7 cellular contexts compared by ENCODE assay signal in the genomic region with DNA sequence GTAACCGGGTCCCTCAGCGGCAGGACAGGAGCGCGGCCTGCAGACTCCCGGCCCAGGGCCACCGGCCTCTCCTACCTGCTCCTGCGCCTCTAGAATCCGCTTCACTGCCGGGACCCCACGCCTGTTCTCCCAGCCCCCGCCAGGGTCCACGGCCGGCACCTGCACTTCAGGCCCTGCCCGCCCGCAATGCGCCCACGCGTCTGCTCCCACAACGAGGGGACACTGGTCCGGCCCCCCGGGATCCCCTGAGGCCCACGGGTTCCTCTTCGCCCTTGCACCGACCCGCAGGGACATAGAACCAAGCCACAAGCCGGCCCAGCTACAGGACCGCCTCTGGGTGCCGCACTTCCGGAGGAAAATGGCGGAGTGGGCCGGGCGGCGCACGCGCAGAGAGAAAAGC.
DNase-seq lines count a peak whose midpoint lies in the region; ATAC-seq, FAIRE-seq and TF ChIP-seq lines count a peak whose summit lies in the region.
"Not testable (repeated sequence)": the region's sequence is repeated elsewhere in the genome, so short reads cannot be mapped to it uniquely, and the experiment has no call there.

No MANE protein-coding gene starts in this region.

- not testable (repeated sequence) for H3K18ac ChIP-seq in IMR-90 (ENCODE audit: low read depth, low read length)

- not testable (repeated sequence) for H4K91ac ChIP-seq in IMR-90 (ENCODE audit: insufficient read depth, low read depth, low read length)

- H2AK9ac ChIP-seq in IMR-90 (replicated peaks; ENCODE audit: low read depth, low read length, poor library complexity): not testable (repeated sequence)

- H4K8ac ChIP-seq in IMR-90 (ENCODE audit: low read depth in 2 of 2, low read length in 2 of 2): not testable (repeated sequence)

- H3K4me1 ChIP-seq in IMR-90 (ENCODE audit: control insufficient read depth, insufficient read depth, low read length); K562 (replicated peaks in 1 of 2; ENCODE audit: control insufficient read depth in 2 of 2, insufficient read depth in 2 of 2, low read length in 2 of 2); left ventricle myocardium inferior: not testable (repeated sequence)

- DNase-seq in COLO829 (ENCODE audit: low spot score) (peak; percentile 2), GM12865 (ENCODE audit: low read depth) (peak; percentile 0), SK-MEL-5 (ENCODE audit: low read depth, low spot score) (peak; percentile 10), K562 (ENCODE audit: extremely low read depth in 1 of 4, low spot score in 3 of 4) (peak; percentile 41 to 64 (median 50))
- DNase-seq in IMR-90; left ventricle myocardium inferior; skeletal muscle cell (ENCODE audit: low read depth): not testable (repeated sequence)

- not testable (repeated sequence) for H3K27ac ChIP-seq in IMR-90 (ENCODE audit: insufficient read depth, low read length); K562 (ENCODE audit: extremely low read depth, low read depth, low read length); left ventricle myocardium inferior (replicated peaks)

- intact Hi-C loops in IMR-90 (cut with micrococcal nuclease); K562 (cut with micrococcal nuclease); left ventricle myocardium inferior (cut with micrococcal nuclease): not testable (repeated sequence)

- not testable (repeated sequence) for TF ChIP-seq POLR2A in IMR-90 (IDR thresholded peaks at IDR 0.05; ENCODE audit: low read depth, low read length); K562 (conservative IDR thresholded peaks at IDR 0.05)

- not testable (repeated sequence) for ATAC-seq in IMR-90 (ENCODE audit: low read depth); K562

- not testable (repeated sequence) for TF ChIP-seq CTCF in GM12865 (IDR thresholded peaks at IDR 0.05; ENCODE audit: insufficient read depth, low read depth, low read length, missing control alignments); IMR-90 (conservative IDR thresholded peaks at IDR 0.05; ENCODE audit: low read depth, low read length); K562 (IDR thresholded peaks at IDR 0.05 in 2 of 3, conservative IDR thresholded peaks at IDR 0.05 in 1 of 3; ENCODE audit: insufficient read depth in 2 of 3, low read depth in 1 of 3, low read length in 3 of 3); left ventricle myocardium inferior (IDR thresholded peaks at IDR 0.05; ENCODE audit: borderline replicate concordance)

- not testable (repeated sequence) for H3K9me1 ChIP-seq in IMR-90 (ENCODE audit: insufficient read depth, low read length); K562 (ENCODE audit: control insufficient read depth, insufficient read depth, low read length)

- not testable (repeated sequence) for H2BK120ac ChIP-seq in IMR-90 (ENCODE audit: low read depth, low read length)

- POLR2A ChIA-PET in IMR-90 (lab: Charles Lee; ENCODE audit: unreplicated experiment); K562 (lab: Yijun Ruan, JAX): not testable (repeated sequence)

- not testable (repeated sequence) for H3K9me3 ChIP-seq in IMR-90 (ENCODE audit: control insufficient read depth, insufficient read depth, low read length); K562 (replicated peaks; ENCODE audit: control insufficient read depth, insufficient read depth, low read depth, low read length); left ventricle myocardium inferior (replicated peaks)

- in situ Hi-C loops in IMR-90 (cut with MboI; ENCODE audit: low sequenced_read_pairs); SK-MEL-5 (cut with HindIII; ENCODE audit: low pct_unique_long_range_greater_than_20kb, low sequenced_read_pairs); K562 (cut with MboI): not testable (repeated sequence)

- CTCF ChIA-PET in IMR-90 (lab: Yijun Ruan, JAX); K562 (lab: Yijun Ruan, JAX; ENCODE audit: low intra/inter-chr PET ratio): not testable (repeated sequence)

- H4K20me1 ChIP-seq in IMR-90 (ENCODE audit: insufficient read depth, low read length); K562 (replicated peaks; ENCODE audit: control insufficient read depth, insufficient read depth, low read length): not testable (repeated sequence)

- H2BK20ac ChIP-seq in IMR-90 (ENCODE audit: low read depth, low read length): not testable (repeated sequence)

- TF ChIP-seq RAD21 in IMR-90 (IDR thresholded peaks at IDR 0.05; ENCODE audit: low read length); K562 (CRISPR knock-in tag; conservative IDR thresholded peaks at IDR 0.05 in 1 of 2, IDR thresholded peaks at IDR 0.05 in 1 of 2): not testable (repeated sequence)

- not testable (repeated sequence) for H3K79me2 ChIP-seq in K562 (ENCODE audit: control insufficient read depth, insufficient read depth, low read length)

- not testable (repeated sequence) for H3K56ac ChIP-seq in IMR-90 (ENCODE audit: extremely low read depth, insufficient read depth, low read length)

- H2BK15ac ChIP-seq in IMR-90 (ENCODE audit: low read depth, low read length): not testable (repeated sequence)

- not testable (repeated sequence) for H3K9ac ChIP-seq in IMR-90 (ENCODE audit: low read depth, low read length); K562 (ENCODE audit: insufficient read depth in 1 of 2, low read depth in 2 of 2, low read length in 2 of 2)

- dilution Hi-C loops in IMR-90 (cut with HindIII; ENCODE audit: low sequenced_read_pairs, unreplicated experiment): not testable (repeated sequence)

- H3K4me3 ChIP-seq in GM12865 (ENCODE audit: low read depth, low read length) (peak overlapping the region; percentile 31; the same call in 1 of the 2 replicates), IMR-90 (ENCODE audit: insufficient read depth, low read depth, low read length) (peak overlapping the region; percentile 37), left ventricle myocardium inferior (peak overlapping the region; percentile 36), skeletal muscle cell (ENCODE audit: low read depth, low read length) (peak overlapping the region; percentile 15)
- not testable (repeated sequence) for H3K4me3 ChIP-seq in K562

- not testable (repeated sequence) for H3K4me2 ChIP-seq in IMR-90 (ENCODE audit: low read depth, low read length); K562 (ENCODE audit: insufficient read depth, low read length)

- not testable (repeated sequence) for FAIRE-seq in K562 (lab: Jason Lieb, UNC)

- not testable (repeated sequence) for H3K23ac ChIP-seq in IMR-90 (ENCODE audit: low read depth, low read length)

- not testable (repeated sequence) for BruUV-seq in IMR-90 (replicated peaks; lab: Mats Ljungman, UMichigan); K562 (replicated peaks; lab: Mats Ljungman, UMichigan)

- not testable (repeated sequence) for H2BK5ac ChIP-seq in IMR-90 (ENCODE audit: low read depth, low read length, poor library complexity, severe bottlenecking)

- H4K5ac ChIP-seq in IMR-90 (ENCODE audit: low read depth, low read length): not testable (repeated sequence)

- H3K27me3 ChIP-seq in IMR-90 (ENCODE audit: control insufficient read depth, insufficient read depth, low read length); K562 (ENCODE audit: control insufficient read depth in 2 of 2, insufficient read depth in 2 of 2, low read length in 2 of 2); left ventricle myocardium inferior (ENCODE audit: low read depth): not testable (repeated sequence)

- not testable (repeated sequence) for H3K79me1 ChIP-seq in IMR-90 (ENCODE audit: low read depth in 1 of 2, low read length in 2 of 2)

- WGBS in IMR-90 (ENCODE audit: extremely low coverage in 2 of 2, insufficient read length in 1 of 2), 2 experiments: no CpG with 5 or more reads among the region's 35 CpGs
- WGBS in K562 (ENCODE audit: insufficient coverage, low coverage, missing lambda C conversion rate): under 1% methylated on average over 23 of the region's 35 CpGs

- not testable (repeated sequence) for H3K36me3 ChIP-seq in IMR-90 (ENCODE audit: control insufficient read depth, insufficient read depth, low read length); K562 (ENCODE audit: control insufficient read depth, insufficient read depth, low read length); left ventricle myocardium inferior

- not testable (repeated sequence) for H3K4ac ChIP-seq in IMR-90 (ENCODE audit: low read depth, low read length)

- H3K14ac ChIP-seq in IMR-90 (replicated peaks; ENCODE audit: low read depth, low read length): not testable (repeated sequence)

- H2AFZ ChIP-seq in IMR-90 (replicated peaks; ENCODE audit: low read length, poor library complexity); K562 (ENCODE audit: low read depth, low read length): not testable (repeated sequence)

- H2AK5ac ChIP-seq in IMR-90 (ENCODE audit: low read depth, low read length): not testable (repeated sequence)

- TF ChIP-seq EP300 in K562 (IDR thresholded peaks at IDR 0.05; ENCODE audit: low read length): not testable (repeated sequence)

TF ChIP-seq in K562, 482 proteins besides CTCF, POLR2A, EP300 and RAD21:
- peak; percentile 70; the same call in 1 of the 2 replicates for TF ChIP-seq ZFX (CRISPR knock-in tag; IDR thresholded peaks at IDR 0.05)
